In genomic region chr12:56358836-56359532, GRCh38 we compare ENCODE assay signal across 8 cellular contexts. TPM values are rescaled to one million over a fixed set of nuclear protein-coding genes. Genes with fewer than 3 reads are reported as not detected.
DNase-seq lines count a peak whose midpoint lies in the region; ATAC-seq and TF ChIP-seq lines count a peak whose summit lies in the region.

No MANE protein-coding gene starts in this region.

- H3K4me1 Mint-ChIP-seq in activated naive CD8-positive, alpha-beta T cell treated with anti-CD3 and anti-CD28 coated beads, Interleukin-2, amount 10 ng/mL, durations not matched to agents 7 days and 5 days, result peaks cover 25% of the 10 kb centered on the region

- TF ChIP-seq CTCF in AG10803 (conservative IDR thresholded peaks at IDR 0.05; ENCODE audit: low read length), result no peak

- no peaks in the 10 kb centered on the region for H3K9me3 Mint-ChIP-seq in activated naive CD8-positive, alpha-beta T cell treated with anti-CD3 and anti-CD28 coated beads, Interleukin-2, amount 10 ng/mL, durations not matched to agents 7 days and 5 days

- no peak for ATAC-seq in activated naive CD8-positive, alpha-beta T cell treated with anti-CD3 and anti-CD28 coated beads, Interleukin-2, amount 10 ng/mL, durations not matched to agents 7 days and 5 days (ENCODE audit: low read depth)
- no peak for ATAC-seq in HG03025 (IDR thresholded peaks at IDR 0.05; ENCODE audit: low FRiP score, unreplicated experiment)
- no peak for ATAC-seq in HG02642 (IDR thresholded peaks at IDR 0.05; ENCODE audit: poor library complexity, unreplicated experiment)

- H3K27ac ChIP-seq in HUES48 (ENCODE audit: low read depth, low read length), result no peak overlapping the region

- H3K9me3 ChIP-seq in HUES48 (ENCODE audit: control insufficient read depth, insufficient read depth, low read length), result no peaks in the 10 kb centered on the region

- H3K36me3 Mint-ChIP-seq in activated naive CD8-positive, alpha-beta T cell treated with anti-CD3 and anti-CD28 coated beads, Interleukin-2, amount 10 ng/mL, durations not matched to agents 7 days and 5 days, result peaks cover 15% of the 10 kb centered on the region

- H3K4me3 ChIP-seq in AG10803 (ENCODE audit: low read length) (peak overlapping the region; percentile 99), HUES48 (ENCODE audit: low read depth, low read length) (peak overlapping the region; percentile 93), skeletal muscle cell (ENCODE audit: low read depth, low read length) (peak overlapping the region; percentile 71)

- DNase-seq in AG10803 (ENCODE audit: low read depth) (peak; percentile 90), hypothalamus (lab: John Stamatoyannopoulos, UW) (peak in 26 of 51 donors; percentile 6 to 69 (median 30)), skeletal muscle cell (ENCODE audit: low read depth) (peak; percentile 57), NCI-H1694 treated with DMSO at 0.1 percent for 48 hours (lab: John Stamatoyannopoulos, UW) (no peak)
- DNase-seq in activated naive CD8-positive, alpha-beta T cell treated with anti-CD3 and anti-CD28 coated beads, Interleukin-2, amount 10 ng/mL, durations not matched to agents 7 days and 5 days, result no peak

- POLR2A ChIA-PET in activated naive CD8-positive, alpha-beta T cell treated with anti-CD3 and anti-CD28 coated beads, Interleukin-2, amount 10 ng/mL, durations not matched to agents 7 days and 5 days (lab: Charles Lee), result interaction anchor here (0.6 to 5.4 kb wide), 23 partner anchors 10 to 731 kb away, joined by 3 to 153 read pairs (median 4); partner anchors contain the start of genes ATP5F1B, CNPY2, CS and ESYT1

- H3K4me3 Mint-ChIP-seq in activated naive CD8-positive, alpha-beta T cell treated with anti-CD3 and anti-CD28 coated beads, Interleukin-2, amount 10 ng/mL, durations not matched to agents 7 days and 5 days, result peak overlapping the region; percentile 98

- H3K4me1 ChIP-seq in HUES48 (ENCODE audit: control insufficient read depth, insufficient read depth, low read length), result peaks cover 7% of the 10 kb centered on the region; the same call in 1 of the 2 replicates

- H3K27me3 Mint-ChIP-seq in activated naive CD8-positive, alpha-beta T cell treated with anti-CD3 and anti-CD28 coated beads, Interleukin-2, amount 10 ng/mL, durations not matched to agents 7 days and 5 days, result no peaks in the 10 kb centered on the region

- peak overlapping the region; percentile 54; the same call in 1 of the 2 replicates for H3K9ac ChIP-seq in HUES48 (ENCODE audit: low read depth, low read length)

- no peaks in the 10 kb centered on the region for H3K27me3 ChIP-seq in HUES48 (ENCODE audit: control insufficient read depth, insufficient read depth, low read length)

- peaks cover 25% of the 10 kb centered on the region for H3K36me3 ChIP-seq in HUES48 (ENCODE audit: control insufficient read depth, insufficient read depth, low read length)

- H3K27ac Mint-ChIP-seq in activated naive CD8-positive, alpha-beta T cell treated with anti-CD3 and anti-CD28 coated beads, Interleukin-2, amount 10 ng/mL, durations not matched to agents 7 days and 5 days, result peak overlapping the region; percentile 98

RNA-seq across cellular contexts. Expression of gene STAT2, which starts 0.9 kb away (rescaled TPM):
- total RNA-seq in activated naive CD8-positive, alpha-beta T cell treated with anti-CD3 and anti-CD28 coated beads, Interleukin-2, amount 10 ng/mL, durations not matched to agents 7 days and 5 days, result 100 to 1,000 TPM; 263 to 275 TPM

RNA-seq across cellular contexts. Expression of gene APOF, which starts 3.7 kb away (rescaled TPM):
- not detected for total RNA-seq in activated naive CD8-positive, alpha-beta T cell treated with anti-CD3 and anti-CD28 coated beads, Interleukin-2, amount 10 ng/mL, durations not matched to agents 7 days and 5 days

RNA-seq across cellular contexts. Expression of gene IL23A, which starts 20.3 kb away (rescaled TPM):
- total RNA-seq in activated naive CD8-positive, alpha-beta T cell treated with anti-CD3 and anti-CD28 coated beads, Interleukin-2, amount 10 ng/mL, durations not matched to agents 7 days and 5 days, result 10 to 100 TPM; 10.2 to 10.9 TPM

RNA-seq across cellular contexts. Expression of gene PAN2, which starts 25.2 kb away (rescaled TPM):
- 100 to 1,000 TPM; 106 to 115 TPM for total RNA-seq in activated naive CD8-positive, alpha-beta T cell treated with anti-CD3 and anti-CD28 coated beads, Interleukin-2, amount 10 ng/mL, durations not matched to agents 7 days and 5 days

RNA-seq across cellular contexts. Expression of gene CNPY2, which starts 43.2 kb away (rescaled TPM):
- total RNA-seq in activated naive CD8-positive, alpha-beta T cell treated with anti-CD3 and anti-CD28 coated beads, Interleukin-2, amount 10 ng/mL, durations not matched to agents 7 days and 5 days, result 10 to 100 TPM; 85.6 to 89.0 TPM

Comparison
In these comparisons a context has a peak if more than half of its experiments do, and no peak if none do; other contexts are left out.
1. DNase-seq: peak in AG10803 (single experiment), hypothalamus (26 of 51) and skeletal muscle cell (single experiment); none in activated naive CD8-positive, alpha-beta T cell treated with anti-CD3 and anti-CD28 coated beads, Interleukin-2, amount 10 ng/mL, durations not matched to agents 7 days and 5 days (single experiment) and NCI-H1694 treated with DMSO at 0.1 percent for 48 hours (single experiment).
2. Peak in every context shown above with its lines, with median percentiles within 50 percentile points of each other: H3K4me3 ChIP-seq.